ENCODE assay signal across 21 cellular contexts in genomic region chr5:151528996-151529395, GRCh38.
DNase-seq lines count a peak whose midpoint lies in the region; ATAC-seq, FAIRE-seq and TF ChIP-seq lines count a peak whose summit lies in the region.
"Had no signal": no experiment of that assay in that cellular context is flagged by ENCODE, and none has a peak within 500 bp of the region (broad histone marks: within the 10 kb centered on the region; RNA-seq: fewer than 3 reads in every experiment).

No MANE protein-coding gene starts in this region.

- no peaks in the 10 kb centered on the region; the same call in 1 of the 2 replicates for H4K20me1 ChIP-seq in K562 (replicated peaks; ENCODE audit: control insufficient read depth, insufficient read depth, low read length)
- H4K20me1 ChIP-seq: BLaER1 had no signal

- H3K9ac ChIP-seq in K562 (ENCODE audit: insufficient read depth in 1 of 2, low read depth in 2 of 2, low read length in 2 of 2), result no peak overlapping the region
- H3K9ac ChIP-seq in neuronal stem cell (ENCODE audit: low read depth, low read length, poor library complexity), result no peak overlapping the region
- H3K9ac ChIP-seq: BLaER1 had no signal

- 3% methylated on average over 7 of the region's 7 CpGs for WGBS in K562 (ENCODE audit: insufficient coverage, low coverage, missing lambda C conversion rate)
- no CpG with 5 or more reads among the region's 7 CpGs for WGBS in neuronal stem cell (ENCODE audit: extremely low coverage in 2 of 2, insufficient read length in 2 of 2, insufficient replicate concordance in 1 of 2), 2 donors

- no peaks in the 10 kb centered on the region for H3K79me1 ChIP-seq in neuronal stem cell (ENCODE audit: low read depth, low read length)

- POLR2A ChIA-PET in K562 (lab: Yijun Ruan, JAX), result interaction anchor here (1.0 kb wide), 1 partner anchor 16 kb away, joined by 3 read pairs; no protein-coding TSS in a partner anchor

- DNase-seq in DMS53 (lab: John Stamatoyannopoulos, UW) (peak; percentile 16), DMS53 treated with DMSO at 0.1 percent for 48 hours (lab: John Stamatoyannopoulos, UW; ENCODE audit: unreplicated experiment) (no peak), CMK (ENCODE audit: low read depth) (peak; percentile 9), K562 (ENCODE audit: extremely low read depth in 1 of 4, low spot score in 3 of 4) (no peak), neuronal stem cell (ENCODE audit: low spot score) (no peak), NCI-H146 (lab: John Stamatoyannopoulos, UW) (no peak)
- DNase-seq: CD4-positive, CD25-positive, alpha-beta regulatory T cell; CD8-positive, alpha-beta T cell; DMS79; EL; GDM1; H9 had no signal

- H3K4me3 ChIP-seq in K562 (no peak overlapping the region), neuronal stem cell (ENCODE audit: low read length in 2 of 2) (no peak overlapping the region)
- H3K4me3 ChIP-seq: BLaER1, GM12878, GM23338 had no signal

- no peak for TF ChIP-seq POLR2A in K562 (conservative IDR thresholded peaks at IDR 0.05)

- H2BK12ac ChIP-seq in neuronal stem cell (ENCODE audit: low read length), result peak overlapping the region; percentile 23

- no peaks in the 10 kb centered on the region for H3K36me3 ChIP-seq in K562 (ENCODE audit: control insufficient read depth, insufficient read depth, low read length)
- H3K36me3 ChIP-seq in neuronal stem cell (replicated peaks in 1 of 2; ENCODE audit: control insufficient read depth in 2 of 2, insufficient read depth in 2 of 2, low read length in 2 of 2), result no peaks in the 10 kb centered on the region
- H3K36me3 ChIP-seq: BLaER1 had no signal

- no TSS peak for BruUV-seq in K562 (replicated peaks; lab: Mats Ljungman, UMichigan)

- FAIRE-seq in K562 (lab: Jason Lieb, UNC), result no peak
- FAIRE-seq: A204.1, GM12878, GM19239 had no signal

- H3K4me2 ChIP-seq in K562 (ENCODE audit: insufficient read depth, low read length) (no peak overlapping the region), neuronal stem cell (ENCODE audit: insufficient read depth, low read length, poor library complexity, severe bottlenecking) (no peak overlapping the region)
- H3K4me2 ChIP-seq: BLaER1, GM23338 had no signal

- H2AFZ ChIP-seq in K562 (ENCODE audit: low read depth, low read length) (no peak overlapping the region), neuronal stem cell (ENCODE audit: low read length) (no peak overlapping the region)
- H2AFZ ChIP-seq: GM23338 had no signal

- H2BK5ac ChIP-seq in neuronal stem cell (ENCODE audit: low read length), result peak overlapping the region; percentile 45

- no peak overlapping the region for H3K27ac ChIP-seq in K562 (ENCODE audit: extremely low read depth, low read depth, low read length)
- no peak overlapping the region for H3K27ac ChIP-seq in neuronal stem cell (replicated peaks; ENCODE audit: low read length)
- H3K27ac ChIP-seq: 22Rv1, BLaER1, C4-2B had no signal

- H2AK5ac ChIP-seq in neuronal stem cell (ENCODE audit: low read depth, low read length), result peak overlapping the region; percentile 82

- H3K23ac ChIP-seq in neuronal stem cell (ENCODE audit: low read depth, low read length, poor library complexity), result no peak overlapping the region

- H3K9me3 ChIP-seq in K562 (replicated peaks; ENCODE audit: control insufficient read depth, insufficient read depth, low read depth, low read length) (no peaks in the 10 kb centered on the region), neuronal stem cell (replicated peaks in 1 of 2; ENCODE audit: control insufficient read depth in 2 of 2, insufficient read depth in 1 of 2, low read depth in 1 of 2, low read length in 2 of 2) (no peaks in the 10 kb centered on the region)
- H3K9me3 ChIP-seq: BLaER1 had no signal

- no peak overlapping the region for H4K91ac ChIP-seq in neuronal stem cell (ENCODE audit: low read depth, low read length, poor library complexity)

- H3K27me3 ChIP-seq in K562 (ENCODE audit: control insufficient read depth in 2 of 2, insufficient read depth in 2 of 2, low read length in 2 of 2), result peaks cover 6 to 16% of the 10 kb centered on the region in 2 experiments; a peak in 3 of 5 replicates
- peaks cover 0 to 15% (median 0%) of the 10 kb centered on the region in 3 experiments for H3K27me3 ChIP-seq in neuronal stem cell (ENCODE audit: control insufficient read depth in 3 of 3, insufficient read depth in 3 of 3, low read depth in 1 of 3, low read length in 3 of 3)
- H3K27me3 ChIP-seq: BLaER1 had no signal

- no peak overlapping the region for H2BK15ac ChIP-seq in neuronal stem cell (ENCODE audit: low read length)

- H3K4me1 ChIP-seq in K562 (replicated peaks in 1 of 2; ENCODE audit: control insufficient read depth in 2 of 2, insufficient read depth in 2 of 2, low read length in 2 of 2) (no peaks in the 10 kb centered on the region; a peak in 1 of 5 replicates), neuronal stem cell (ENCODE audit: control insufficient read depth in 2 of 2, insufficient read depth in 1 of 2, low read depth in 1 of 2, low read length in 2 of 2) (no peaks in the 10 kb centered on the region)

- H3K79me2 ChIP-seq in K562 (ENCODE audit: control insufficient read depth, insufficient read depth, low read length), result no peaks in the 10 kb centered on the region

- no peak overlapping the region for H2BK120ac ChIP-seq in neuronal stem cell (ENCODE audit: low read depth, low read length)

- CTCF ChIA-PET in K562 (lab: Yijun Ruan, JAX; ENCODE audit: low intra/inter-chr PET ratio), result no interaction called here

- H3K9me1 ChIP-seq in K562 (ENCODE audit: control insufficient read depth, insufficient read depth, low read length), result no peaks in the 10 kb centered on the region

- intact Hi-C loops in K562 (cut with micrococcal nuclease), result no loop called here

- in situ Hi-C loops in K562 (cut with MboI), result loop anchor here (10.0 kb wide), 1 partner anchor 404 kb away; no protein-coding TSS in a partner anchor

- peak overlapping the region; percentile 33 for H3K18ac ChIP-seq in neuronal stem cell (ENCODE audit: low read length)

- ATAC-seq in K562, result no peak
- ATAC-seq in HG03108 (IDR thresholded peaks at IDR 0.05; ENCODE audit: unreplicated experiment), result no peak
- ATAC-seq: CD8-positive, alpha-beta T cell; GM12878; GM23338; HCT116 had no signal

- H3K4ac ChIP-seq in neuronal stem cell (ENCODE audit: low read length), result no peak overlapping the region

- no peak overlapping the region for H4K8ac ChIP-seq in neuronal stem cell (ENCODE audit: low read depth, low read length)

- no peak for TF ChIP-seq CTCF in K562 (IDR thresholded peaks at IDR 0.05 in 2 of 3, conservative IDR thresholded peaks at IDR 0.05 in 1 of 3; ENCODE audit: insufficient read depth in 2 of 3, low read depth in 1 of 3, low read length in 3 of 3)

- no peak for TF ChIP-seq EP300 in K562 (IDR thresholded peaks at IDR 0.05; ENCODE audit: low read length)

- peak overlapping the region; percentile 26 for H3K14ac ChIP-seq in neuronal stem cell (ENCODE audit: low read length)

- TF ChIP-seq RAD21 in K562 (CRISPR knock-in tag; conservative IDR thresholded peaks at IDR 0.05 in 1 of 2, IDR thresholded peaks at IDR 0.05 in 1 of 2), result no peak

TF ChIP-seq in K562, 482 proteins besides CTCF, POLR2A, EP300 and RAD21:
- TF ChIP-seq ATF7 (IDR thresholded peaks at IDR 0.05), result peak; percentile 59; the same call in 1 of the 2 replicates
- peak; percentile 75 for TF ChIP-seq ATF3 (IDR thresholded peaks at IDR 0.05)
- no peak for TF ChIP-seq ATF3 (CRISPR knock-in tag; conservative IDR thresholded peaks at IDR 0.05)
- TF ChIP-seq KLF6 (CRISPR knock-in tag; IDR thresholded peaks at IDR 0.05; ENCODE audit: borderline replicate concordance), result no peak
- peak; percentile 66 for TF ChIP-seq JUNB (CRISPR knock-in tag; conservative IDR thresholded peaks at IDR 0.05)
- TF ChIP-seq JUND (IDR thresholded peaks at IDR 0.05; ENCODE audit: borderline replicate concordance, low read depth, low read length), result no peak
- TF ChIP-seq JUND (tag; IDR thresholded peaks at IDR 0.05; ENCODE audit: borderline replicate concordance, low read depth, low read length), result peak; percentile 35; the same call in 1 of the 3 replicates
- TF ChIP-seq ZNF589 (CRISPR knock-in tag; IDR thresholded peaks at IDR 0.05; ENCODE audit: low read depth), result no peak
- TF ChIP-seq ATF1 (CRISPR knock-in tag; IDR thresholded peaks at IDR 0.05), result no peak
- TF ChIP-seq ATF1 (tag; IDR thresholded peaks at IDR 0.05), result 0 out of 2 replicates have a peak, but pooled peaks have one; percentile 27

Comparison
In these comparisons a context has a peak if more than half of its experiments do, and no peak if none do; other contexts are left out.
1. DNase-seq: peak in DMS53 (single experiment) and CMK (single experiment); none in DMS53 treated with DMSO at 0.1 percent for 48 hours (single experiment), K562 (0 of 4), neuronal stem cell (single experiment) and NCI-H146 (single experiment).